8 cellular contexts compared by ENCODE assay signal in the genomic region with DNA sequence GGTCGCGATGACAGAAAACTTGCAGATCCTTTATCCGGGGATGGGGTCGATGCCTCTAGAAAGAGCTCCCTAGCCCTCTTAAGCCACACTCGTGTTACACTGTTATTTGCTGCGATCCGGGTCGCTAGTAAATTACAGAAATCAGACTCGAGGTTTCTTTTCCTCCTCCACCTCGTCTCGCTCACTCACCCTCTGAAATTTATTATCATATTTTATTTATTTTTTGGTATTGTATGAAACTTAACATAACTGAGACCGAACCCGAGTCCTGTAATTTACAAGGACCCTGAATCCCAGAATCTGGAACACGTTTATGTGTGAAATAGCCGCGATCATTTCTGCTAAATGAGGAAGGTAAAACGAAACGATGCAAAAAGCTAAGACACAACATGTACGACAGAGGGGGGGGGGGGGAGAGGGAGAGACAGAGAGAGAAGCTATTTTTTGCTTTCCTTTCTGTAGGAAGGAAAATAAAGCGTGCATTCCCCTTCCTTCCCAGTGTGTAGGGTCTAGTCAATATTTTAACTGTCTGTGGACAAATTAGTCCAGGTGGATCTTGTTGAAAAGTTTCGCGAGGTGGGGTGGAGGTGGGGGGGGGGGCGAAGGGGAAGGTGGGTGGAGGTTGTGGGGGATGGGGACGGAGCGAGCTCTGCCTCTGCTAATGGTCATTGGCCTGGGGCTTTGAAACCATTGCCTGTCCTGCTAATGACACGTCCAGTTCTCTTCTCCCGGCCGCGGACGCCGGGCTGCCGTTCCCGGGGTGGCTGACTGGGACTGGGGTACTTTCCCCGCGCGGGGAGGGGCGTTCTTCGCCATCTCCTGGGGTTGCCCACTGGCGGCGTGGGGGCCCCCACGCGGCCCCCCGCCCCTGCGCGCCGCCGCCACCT. TPM values are rescaled to one million over a fixed set of nuclear protein-coding genes. Genes with fewer than 3 reads are reported as not detected.
DNase-seq lines count a peak whose midpoint lies in the region; ATAC-seq and TF ChIP-seq lines count a peak whose summit lies in the region.

No MANE protein-coding gene starts in this region.

- TF ChIP-seq CTCF in AG09309 (IDR thresholded peaks at IDR 0.05; ENCODE audit: control insufficient read depth, insufficient read depth, low read depth, low read length, missing control alignments) (no peak), tibial nerve (IDR thresholded peaks at IDR 0.05) (peak in 1 of 5 experiments; percentile 20)

- 1% methylated on average over 37 to 38 of the region's 47 CpGs for WGBS in tibial nerve, 2 donors

- peaks cover 25% of the 10 kb centered on the region for H3K4me1 Mint-ChIP-seq in activated naive CD4-positive, alpha-beta T cell treated with anti-CD3 and anti-CD28 coated beads for 36 hours (ENCODE audit: low read depth)

- H3K9me3 ChIP-seq in neuron (ENCODE audit: low read length) (no peaks in the 10 kb centered on the region), tibial nerve (no peaks in the 10 kb centered on the region)

- H3K9me3 Mint-ChIP-seq in activated naive CD4-positive, alpha-beta T cell treated with anti-CD3 and anti-CD28 coated beads for 36 hours = no peaks in the 10 kb centered on the region

- TF ChIP-seq EP300 in tibial nerve (IDR thresholded peaks at IDR 0.05) = peak in 1 of 2 donors; percentile 29

- H3K36me3 Mint-ChIP-seq in activated naive CD4-positive, alpha-beta T cell treated with anti-CD3 and anti-CD28 coated beads for 36 hours (ENCODE audit: low read depth) = peaks cover 3% of the 10 kb centered on the region

- DNase-seq in AG09309 (ENCODE audit: low read depth) (no peak), H4 (ENCODE audit: low spot score) (peak; percentile 52), globus pallidus (ENCODE audit: low spot score) (peak; percentile 54), tibial nerve (ENCODE audit: low spot score in 2 of 2) (peak; percentile 39 to 56)
- peak; percentile 45 for DNase-seq in activated naive CD4-positive, alpha-beta T cell treated with anti-CD3 and anti-CD28 coated beads for 36 hours

- peak; percentile 23 for TF ChIP-seq POLR2A in Raji (IDR thresholded peaks at IDR 0.05; ENCODE audit: insufficient read depth, low read depth, low read length)
- peak in 1 of 2 donors; percentile 22 for TF ChIP-seq POLR2A in tibial nerve (IDR thresholded peaks at IDR 0.05)
- no peak for TF ChIP-seq POLR2A in GM18505 (IDR thresholded peaks at IDR 0.05; ENCODE audit: borderline replicate concordance, extremely low read depth, insufficient read depth, insufficient read length)

- peak overlapping the region; percentile 88 to 98 (median 96) for H3K27ac ChIP-seq in tibial nerve

- peak overlapping the region; percentile 87 for H3K27ac Mint-ChIP-seq in activated naive CD4-positive, alpha-beta T cell treated with anti-CD3 and anti-CD28 coated beads for 36 hours

- ATAC-seq in GM18505 (IDR thresholded peaks at IDR 0.05; ENCODE audit: unreplicated experiment) = no peak

- H3K4me3 ChIP-seq in AG09309 (ENCODE audit: control insufficient read depth, low read depth, low read length) (peak overlapping the region; percentile 85), neuron (ENCODE audit: low read length) (peak overlapping the region; percentile 95), tibial nerve (peak overlapping the region; percentile 66 to 91 (median 78))

- intact Hi-C loops in activated naive CD4-positive, alpha-beta T cell treated with anti-CD3 and anti-CD28 coated beads for 36 hours (cut with micrococcal nuclease) = loop anchor here (2.0 to 10.0 kb wide), 4 partner anchors 72 to 1350 kb away; a partner anchor contains a TSS

- peak overlapping the region; percentile 89 for H2AFZ ChIP-seq in neuron (ENCODE audit: low read depth, low read length)

- no peaks in the 10 kb centered on the region for H3K27me3 Mint-ChIP-seq in activated naive CD4-positive, alpha-beta T cell treated with anti-CD3 and anti-CD28 coated beads for 36 hours (ENCODE audit: low read depth)

- CTCF ChIA-PET in activated naive CD4-positive, alpha-beta T cell treated with anti-CD3 and anti-CD28 coated beads for 36 hours (lab: Charles Lee) = interaction anchor here (1.0 kb wide), 1 partner anchor 94 kb away, joined by 3 read pairs; no protein-coding TSS in a partner anchor

- H3K4me1 ChIP-seq in neuron (ENCODE audit: insufficient read depth, low read length) = peaks cover 15% of the 10 kb centered on the region
- peaks cover 0 to 11% (median 8%) of the 10 kb centered on the region in 4 donors for H3K4me1 ChIP-seq in tibial nerve

- H3K27me3 ChIP-seq in neuron (ENCODE audit: insufficient read depth, low read length) = no peaks in the 10 kb centered on the region
- no peaks in the 10 kb centered on the region for H3K27me3 ChIP-seq in tibial nerve

- peaks cover 2% of the 10 kb centered on the region for H3K36me3 ChIP-seq in neuron (ENCODE audit: insufficient read depth, low read length)
- no peaks in the 10 kb centered on the region for H3K36me3 ChIP-seq in tibial nerve

- peak overlapping the region; percentile 92 for H3K4me3 Mint-ChIP-seq in activated naive CD4-positive, alpha-beta T cell treated with anti-CD3 and anti-CD28 coated beads for 36 hours

RNA-seq across cellular contexts. Expression of a gene that starts 1.7 kb away (rescaled TPM):
- total RNA-seq in H4 (2014; rRNA removed; shearing (Covaris generic)) = 30.6 and 37.4 TPM in 2 replicates
- total RNA-seq in activated naive CD4-positive, alpha-beta T cell treated with anti-CD3 and anti-CD28 coated beads for 36 hours = 10 to 100 TPM; 43.1 to 48.6 TPM
- total RNA-seq in tibial nerve = 100 to 1,000 TPM in 1 of 4 donors, 10 to 100 TPM in 3; 54.3 to 104 (median 88.1) TPM
